8 cellular contexts compared by ENCODE assay signal in the genomic region with DNA sequence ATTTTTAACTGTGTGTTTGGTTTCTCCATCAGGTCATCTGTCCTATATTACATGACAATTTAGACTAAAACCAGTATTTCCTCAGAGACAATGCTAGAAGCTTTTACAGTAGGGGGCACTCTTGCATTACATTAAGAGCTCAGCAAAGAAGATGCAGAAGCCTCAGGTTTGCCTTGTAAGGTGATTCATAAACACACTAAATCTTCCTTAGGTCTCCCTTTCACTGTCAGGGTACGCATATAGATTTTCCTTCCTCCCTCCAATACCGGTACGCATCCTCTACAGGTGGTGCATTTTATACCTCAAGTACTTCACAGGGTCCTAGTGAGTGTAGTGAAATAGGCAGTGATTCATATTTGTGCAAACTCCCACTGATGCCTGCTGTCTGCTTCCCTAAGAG. TPM values are rescaled to one million over a fixed set of nuclear protein-coding genes. Genes with fewer than 3 reads are reported as not detected.
DNase-seq lines count a peak whose midpoint lies in the region; ATAC-seq and TF ChIP-seq lines count a peak whose summit lies in the region.

No MANE protein-coding gene starts in this region.

- no peaks in the 10 kb centered on the region for H3K9me3 Mint-ChIP-seq in activated T-helper 1 cell treated with anti-CD3 and anti-CD28 coated beads, Interleukin-12 subunit alpha, Interleukin-12 subunit beta, Interleukin-2, Interleukin-4 antibody, amounts not matched to agents 30 ng/mL and 10 ng/mL and 1 ng/mL, durations not matched to agents 14 hours and 24 hours and 36 hours
- H3K9me3 Mint-ChIP-seq in type B pancreatic cell, result no peaks in the 10 kb centered on the region

- peak overlapping the region; percentile 47 for H3K4me3 Mint-ChIP-seq in activated T-helper 1 cell treated with anti-CD3 and anti-CD28 coated beads, Interleukin-12 subunit alpha, Interleukin-12 subunit beta, Interleukin-2, Interleukin-4 antibody, amounts not matched to agents 30 ng/mL and 10 ng/mL and 1 ng/mL, durations not matched to agents 14 hours and 24 hours and 36 hours
- H3K4me3 Mint-ChIP-seq in type B pancreatic cell, result no peak overlapping the region

- intact Hi-C loops in activated T-helper 1 cell treated with anti-CD3 and anti-CD28 coated beads, Interleukin-12 subunit alpha, Interleukin-12 subunit beta, Interleukin-2, Interleukin-4 antibody, amounts not matched to agents 30 ng/mL and 10 ng/mL and 1 ng/mL, durations not matched to agents 14 hours and 24 hours and 36 hours (cut with micrococcal nuclease), result loop anchor here (1.0 to 10.0 kb wide), 16 partner anchors 34 to 579 kb away; a partner anchor contains a TSS

- TF ChIP-seq CTCF in type B pancreatic cell (conservative IDR thresholded peaks at IDR 0.05), result peak; percentile 73

- peak overlapping the region; percentile 87 for H3K27ac Mint-ChIP-seq in activated T-helper 1 cell treated with anti-CD3 and anti-CD28 coated beads, Interleukin-12 subunit alpha, Interleukin-12 subunit beta, Interleukin-2, Interleukin-4 antibody, amounts not matched to agents 30 ng/mL and 10 ng/mL and 1 ng/mL, durations not matched to agents 14 hours and 24 hours and 36 hours
- H3K27ac Mint-ChIP-seq in type B pancreatic cell, result peak overlapping the region; percentile 32

- ATAC-seq in GM18861 (IDR thresholded peaks at IDR 0.05; ENCODE audit: unreplicated experiment) (peak; percentile 38), HG03354 (IDR thresholded peaks at IDR 0.05; ENCODE audit: poor library complexity, severe bottlenecking, unreplicated experiment) (peak; percentile 44)

- H3K27me3 Mint-ChIP-seq in activated T-helper 1 cell treated with anti-CD3 and anti-CD28 coated beads, Interleukin-12 subunit alpha, Interleukin-12 subunit beta, Interleukin-2, Interleukin-4 antibody, amounts not matched to agents 30 ng/mL and 10 ng/mL and 1 ng/mL, durations not matched to agents 14 hours and 24 hours and 36 hours (ENCODE audit: insufficient read depth), result no peaks in the 10 kb centered on the region
- H3K27me3 Mint-ChIP-seq in type B pancreatic cell, result no peaks in the 10 kb centered on the region

- peak; percentile 3 for DNase-seq in COLO668 (lab: John Stamatoyannopoulos, UW; ENCODE audit: unreplicated experiment)
- DNase-seq in NCI-H2227 (lab: John Stamatoyannopoulos, UW; ENCODE audit: unreplicated experiment), result peak; percentile 46
- DNase-seq in activated T-helper 1 cell treated with anti-CD3 and anti-CD28 coated beads, Interleukin-12 subunit alpha, Interleukin-12 subunit beta, Interleukin-2, Interleukin-4 antibody, amounts not matched to agents 30 ng/mL and 10 ng/mL and 1 ng/mL, durations not matched to agents 14 hours and 24 hours and 36 hours (ENCODE audit: low spot score), result no peak
- peak; percentile 66 for DNase-seq in iPS-NIHi7 (ENCODE audit: extremely low spot score)
- no peak for DNase-seq in type B pancreatic cell (ENCODE audit: extremely low spot score, unreplicated experiment)
- no peak for DNase-seq in ureter (ENCODE audit: low spot score)

- H3K36me3 Mint-ChIP-seq in activated T-helper 1 cell treated with anti-CD3 and anti-CD28 coated beads, Interleukin-12 subunit alpha, Interleukin-12 subunit beta, Interleukin-2, Interleukin-4 antibody, amounts not matched to agents 30 ng/mL and 10 ng/mL and 1 ng/mL, durations not matched to agents 14 hours and 24 hours and 36 hours (ENCODE audit: low read depth), result no peaks in the 10 kb centered on the region
- no peaks in the 10 kb centered on the region for H3K36me3 Mint-ChIP-seq in type B pancreatic cell

- no peaks in the 10 kb centered on the region for H3K4me1 Mint-ChIP-seq in activated T-helper 1 cell treated with anti-CD3 and anti-CD28 coated beads, Interleukin-12 subunit alpha, Interleukin-12 subunit beta, Interleukin-2, Interleukin-4 antibody, amounts not matched to agents 30 ng/mL and 10 ng/mL and 1 ng/mL, durations not matched to agents 14 hours and 24 hours and 36 hours (ENCODE audit: low read depth)
- H3K4me1 Mint-ChIP-seq in type B pancreatic cell (ENCODE audit: unreplicated experiment), result no peaks in the 10 kb centered on the region

RNA-seq across cellular contexts. Expression of a gene that starts 46.5 kb away (rescaled TPM):
- total RNA-seq in activated T-helper 1 cell treated with anti-CD3 and anti-CD28 coated beads, Interleukin-12 subunit alpha, Interleukin-12 subunit beta, Interleukin-2, Interleukin-4 antibody, amounts not matched to agents 30 ng/mL and 10 ng/mL and 1 ng/mL, durations not matched to agents 14 hours and 24 hours and 36 hours, result 2.7 and 3.8 TPM in 2 replicates
- total RNA-seq in type B pancreatic cell (ENCODE audit: low replicate concordance) (not detected in 2 replicates), ureter (3.0 TPM)

Comparison
In these comparisons a context has a peak if more than half of its experiments do, and no peak if none do; other contexts are left out.
1. DNase-seq: peak in COLO668 (single experiment), NCI-H2227 (single experiment) and iPS-NIHi7 (single experiment); none in activated T-helper 1 cell treated with anti-CD3 and anti-CD28 coated beads, Interleukin-12 subunit alpha, Interleukin-12 subunit beta, Interleukin-2, Interleukin-4 antibody, amounts not matched to agents 30 ng/mL and 10 ng/mL and 1 ng/mL, durations not matched to agents 14 hours and 24 hours and 36 hours (single experiment), type B pancreatic cell (single experiment) and ureter (single experiment).